ENCODE assay signal across 1 cellular context in the genomic region with DNA sequence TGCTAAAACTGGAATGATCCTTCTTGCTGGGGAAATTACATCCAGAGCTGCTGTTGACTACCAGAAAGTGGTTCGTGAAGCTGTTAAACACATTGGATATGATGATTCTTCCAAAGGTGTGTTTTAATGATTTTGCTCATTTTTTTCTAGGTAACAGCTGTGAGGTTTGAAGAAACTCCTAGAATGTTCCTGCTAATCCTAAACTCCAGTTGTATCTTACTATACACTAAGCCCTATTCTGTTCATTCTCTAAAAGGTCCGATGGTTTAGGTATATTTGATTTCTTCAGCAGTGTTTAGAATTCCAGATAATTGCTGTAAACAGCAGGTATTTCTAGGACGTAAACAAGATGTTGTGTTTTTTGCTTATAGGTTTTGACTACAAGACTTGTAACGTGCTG.
TF ChIP-seq lines count a peak whose summit lies in the region.

No MANE protein-coding gene starts in this region.

TF ChIP-seq in SK-N-SH, 30 proteins besides CTCF, POLR2A, EP300 and RAD21:
- TF ChIP-seq, protein P1, sequence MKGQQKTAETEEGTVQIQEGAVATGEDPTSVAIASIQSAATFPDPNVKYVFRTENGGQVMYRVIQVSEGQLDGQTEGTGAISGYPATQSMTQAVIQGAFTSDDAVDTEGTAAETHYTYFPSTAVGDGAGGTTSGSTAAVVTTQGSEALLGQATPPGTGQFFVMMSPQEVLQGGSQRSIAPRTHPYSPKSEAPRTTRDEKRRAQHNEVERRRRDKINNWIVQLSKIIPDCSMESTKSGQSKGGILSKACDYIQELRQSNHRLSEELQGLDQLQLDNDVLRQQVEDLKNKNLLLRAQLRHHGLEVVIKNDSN (IDR thresholded peaks at IDR 0.05; ENCODE audit: borderline replicate concordance, low read depth), result no peak
- no peak for TF ChIP-seq FOXM1 (IDR thresholded peaks at IDR 0.05; ENCODE audit: low read depth)
- no peak for TF ChIP-seq ELF1 (IDR thresholded peaks at IDR 0.05)
